Comparison of ENCODE assay signal across 19 cellular contexts in the genomic region with DNA sequence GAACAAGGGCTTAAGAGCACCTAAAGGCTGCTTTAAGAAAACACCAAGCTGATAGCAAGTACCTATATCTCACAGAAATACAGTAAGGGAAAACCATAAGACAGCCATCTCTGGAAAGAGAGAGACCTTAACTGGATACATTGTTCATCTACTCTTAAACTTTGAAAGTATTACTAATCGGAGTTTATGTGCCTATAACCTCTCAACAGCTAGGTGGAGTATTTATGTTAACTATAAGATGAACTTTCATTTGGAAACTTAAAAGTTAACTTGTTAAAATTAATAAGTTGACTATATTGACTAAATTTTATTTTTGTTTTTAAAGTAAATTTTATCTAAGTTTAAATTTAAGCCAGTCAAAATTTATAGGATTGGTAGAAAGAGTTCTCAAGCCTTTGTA.
"Had no signal": no experiment of that assay in that cellular context is flagged by ENCODE, and none has a peak within 500 bp of the region (broad histone marks: within the 10 kb centered on the region; RNA-seq: fewer than 3 reads in every experiment).

No MANE protein-coding gene starts in this region.

- H3K9me3 Mint-ChIP-seq: activated T-cell treated with anti-CD3 and anti-CD28 coated beads, Interleukin-2, amount 50 U/mL, for 4 hours; brain; nephron progenitor cell had no signal

- H3K4me3 Mint-ChIP-seq: activated CD8-positive, alpha-beta memory T cell treated with anti-CD3 and anti-CD28 coated beads, Interleukin-2, amount 10 ng/mL, durations not matched to agents 7 days and 5 days; activated naive CD8-positive, alpha-beta T cell; activated T-cell treated with anti-CD3 and anti-CD28 coated beads, Interleukin-2, amount 50 U/mL, for 4 hours; brain; nephron progenitor cell had no signal

- H3K27me3 Mint-ChIP-seq: activated CD8-positive, alpha-beta memory T cell treated with anti-CD3 and anti-CD28 coated beads, Interleukin-2, amount 10 ng/mL, durations not matched to agents 7 days and 5 days; activated naive CD8-positive, alpha-beta T cell had no signal

- H3K36me3 Mint-ChIP-seq: activated CD8-positive, alpha-beta memory T cell treated with anti-CD3 and anti-CD28 coated beads, Interleukin-2, amount 10 ng/mL, durations not matched to agents 7 days and 5 days had no signal

- H3K36me3 ChIP-seq: esophagus muscularis mucosa, tibial artery, vagina had no signal

- H3K9me3 ChIP-seq: esophagus muscularis mucosa, tibial artery, vagina had no signal

- H3K4me3 ChIP-seq: esophagus muscularis mucosa, tibial artery, vagina had no signal

- H3K27ac ChIP-seq: esophagus muscularis mucosa, tibial artery, vagina had no signal

- H3K27ac Mint-ChIP-seq: activated CD8-positive, alpha-beta memory T cell treated with anti-CD3 and anti-CD28 coated beads, Interleukin-2, amount 10 ng/mL, durations not matched to agents 7 days and 5 days; activated naive CD8-positive, alpha-beta T cell; nephron progenitor cell had no signal

- ATAC-seq: activated CD8-positive, alpha-beta memory T cell treated with anti-CD3 and anti-CD28 coated beads, Interleukin-2, amount 10 ng/mL, durations not matched to agents 7 days and 5 days; activated T-cell treated with anti-CD3 and anti-CD28 coated beads, Interleukin-2, amount 50 U/mL, for 4 hours; left ventricle myocardium superior had no signal

- DNase-seq: activated CD4-positive, alpha-beta T cell treated with anti-CD3 and anti-CD28 coated beads for 1 hour; activated CD4-positive, alpha-beta T cell treated with anti-CD3 and anti-CD28 coated beads, Interleukin-2, amount 50 U/mL, for 48 hours; activated CD8-positive, alpha-beta memory T cell treated with anti-CD3 and anti-CD28 coated beads, Interleukin-2, amount 10 ng/mL, durations not matched to agents 7 days and 5 days; activated effector memory CD4-positive, alpha-beta T cell treated with anti-CD3 and anti-CD28 coated beads, Interleukin-2, amount 50 U/mL, for 16 hours; activated T-cell treated with anti-CD3 and anti-CD28 coated beads, Interleukin-2, amount 50 U/mL, for 4 hours; amygdala; foreskin fibroblast; head of caudate nucleus; islet precursor cell; left ventricle myocardium superior; mesendoderm; nephron progenitor cell; stimulated activated CD4-positive, alpha-beta T cell treated with anti-CD3 and anti-CD28 coated beads, Interleukin-15, amount 100 ng/mL, for 24 hours; T-helper 2 cell; tibial artery had no signal

- H3K4me1 ChIP-seq: vagina had no signal

- H3K27me3 ChIP-seq: esophagus muscularis mucosa, tibial artery, vagina had no signal
